Comparison of ENCODE assay signal across 27 cellular contexts in the genomic region with DNA sequence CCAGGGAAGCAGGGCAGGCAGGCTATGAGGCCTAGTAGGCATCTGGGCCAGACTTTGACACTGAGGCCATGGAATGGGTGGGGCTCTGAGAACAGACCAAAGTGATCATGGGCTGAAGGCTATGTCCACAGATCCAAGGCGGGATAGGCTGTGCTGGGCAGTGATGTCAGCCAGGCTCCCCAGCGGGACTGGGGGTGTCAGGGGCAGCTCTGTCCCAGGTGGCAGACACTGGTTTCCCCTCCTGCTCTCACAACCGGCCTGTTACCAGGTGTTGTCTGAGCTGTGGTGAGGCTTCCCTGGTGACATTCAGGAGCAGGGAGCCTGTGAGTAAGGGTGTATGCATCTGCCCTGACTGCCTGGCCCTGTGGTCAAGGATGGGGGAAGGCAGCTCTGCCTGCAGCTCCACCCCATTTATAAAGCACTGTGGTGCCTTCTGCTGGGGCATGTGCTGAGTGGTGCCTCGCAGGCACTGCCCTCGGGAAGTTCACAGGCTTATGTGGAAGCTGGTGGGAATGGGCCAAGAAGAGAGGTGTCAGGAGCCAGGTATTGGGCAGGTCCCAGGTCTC. TPM values are rescaled to one million over a fixed set of nuclear protein-coding genes. Genes with fewer than 3 reads are reported as not detected.
DNase-seq lines count a peak whose midpoint lies in the region; ATAC-seq and TF ChIP-seq lines count a peak whose summit lies in the region.
"Had no signal": no experiment of that assay in that cellular context is flagged by ENCODE, and none has a peak within 500 bp of the region (broad histone marks: within the 10 kb centered on the region; RNA-seq: fewer than 3 reads in every experiment).

No MANE protein-coding gene starts in this region.

- no peak for TF ChIP-seq EP300 in esophagus muscularis mucosa (IDR thresholded peaks at IDR 0.05)

- CTCF ChIA-PET in activated CD8-positive, alpha-beta memory T cell treated with anti-CD3 and anti-CD28 coated beads, Interleukin-2, amount 10 ng/mL, durations not matched to agents 7 days and 5 days (lab: Charles Lee), result no interaction called here

- H3K36me3 Mint-ChIP-seq in activated CD8-positive, alpha-beta memory T cell treated with anti-CD3 and anti-CD28 coated beads, Interleukin-2, amount 10 ng/mL, durations not matched to agents 7 days and 5 days, result peaks cover 34% of the 10 kb centered on the region
- H3K36me3 Mint-ChIP-seq: activated naive CD4-positive, alpha-beta T cell treated with anti-CD3 and anti-CD28 coated beads, Interleukin-2, amount 50 U/mL, for 72 hours had no signal

- DNase-seq in activated CD8-positive, alpha-beta memory T cell treated with anti-CD3 and anti-CD28 coated beads, Interleukin-2, amount 10 ng/mL, durations not matched to agents 7 days and 5 days, result no peak
- DNase-seq in activated CD8-positive, alpha-beta memory T cell treated with anti-CD3 and anti-CD28 coated beads, Interleukin-2, amount 50 U/mL, for 4 hours, result no peak
- DNase-seq in esophagus muscularis mucosa (ENCODE audit: extremely low spot score), result peak; percentile 89
- no peak for DNase-seq in smooth muscle cell (lab: John Stamatoyannopoulos, UW; ENCODE audit: unreplicated experiment)
- no peak for DNase-seq in tibial artery
- DNase-seq: activated B cell treated with CpG ODN at 0.5 μM for 24 hours; activated T-cell treated with anti-CD3 and anti-CD28 coated beads, Interleukin-2, amount 50 U/mL, for 72 hours; C1 segment of cervical spinal cord; cerebellar nuclear complex; foreskin melanocyte; GOT3; hippocampal formation; NCI-H1417; NCI-H2107; NCI-H510A treated with DMSO at 0.1 percent for 48 hours; stimulated activated CD4-positive, alpha-beta T cell treated with anti-CD3 and anti-CD28 coated beads, Interleukin-4, amount 100 ng/mL, for 24 hours; stomach; T-helper 9 cell; trophoblast cell had no signal

- peak overlapping the region; percentile 68 for H3K4me3 Mint-ChIP-seq in activated CD8-positive, alpha-beta memory T cell treated with anti-CD3 and anti-CD28 coated beads, Interleukin-2, amount 10 ng/mL, durations not matched to agents 7 days and 5 days
- H3K4me3 Mint-ChIP-seq: activated B cell treated with CpG ODN at 0.5 μM for 24 hours had no signal

- H3K9me3 ChIP-seq in KOPT-K1 (ENCODE audit: insufficient read depth, low read length, poor library complexity, severe bottlenecking) (no peaks in the 10 kb centered on the region), esophagus muscularis mucosa (no peaks in the 10 kb centered on the region), smooth muscle cell (replicated peaks; ENCODE audit: low read depth) (no peaks in the 10 kb centered on the region), tibial artery (no peaks in the 10 kb centered on the region)
- H3K9me3 ChIP-seq: neutrophil, stomach had no signal

- TF ChIP-seq CTCF in esophagus muscularis mucosa (IDR thresholded peaks at IDR 0.05) (no peak), smooth muscle cell (IDR thresholded peaks at IDR 0.05; ENCODE audit: borderline replicate concordance, insufficient read depth, poor library complexity, severe bottlenecking) (no peak), tibial artery (IDR thresholded peaks at IDR 0.05) (no peak)

- no CpG with 5 or more reads among the region's 5 CpGs for WGBS in esophagus muscularis mucosa
- 79% methylated on average over 5 of the region's 5 CpGs for WGBS in smooth muscle cell (ENCODE audit: low lambda C conversion rate)

- H3K27ac ChIP-seq in KOPT-K1 (ENCODE audit: low read depth, low read length, poor library complexity, severe bottlenecking) (peak overlapping the region; percentile 70), esophagus muscularis mucosa (replicated peaks in 1 of 4) (no peak overlapping the region), smooth muscle cell (ENCODE audit: low read depth) (peak overlapping the region; percentile 77), tibial artery (no peak overlapping the region)
- H3K27ac ChIP-seq: neutrophil, stomach had no signal

- H3K27ac Mint-ChIP-seq in activated CD8-positive, alpha-beta memory T cell treated with anti-CD3 and anti-CD28 coated beads, Interleukin-2, amount 10 ng/mL, durations not matched to agents 7 days and 5 days, result peak overlapping the region; percentile 84
- H3K27ac Mint-ChIP-seq: activated B cell treated with CpG ODN at 0.5 μM for 24 hours; activated T-cell treated with anti-CD3 and anti-CD28 coated beads, Interleukin-2, amount 50 U/mL, for 72 hours had no signal

- H3K4me2 ChIP-seq in smooth muscle cell, result no peak overlapping the region

- H3K4me1 Mint-ChIP-seq in activated CD8-positive, alpha-beta memory T cell treated with anti-CD3 and anti-CD28 coated beads, Interleukin-2, amount 10 ng/mL, durations not matched to agents 7 days and 5 days, result peaks cover 73% of the 10 kb centered on the region
- H3K4me1 Mint-ChIP-seq: activated B cell treated with CpG ODN at 0.5 μM for 24 hours had no signal

- no peaks in the 10 kb centered on the region for H3K79me2 ChIP-seq in smooth muscle cell (ENCODE audit: low read depth)

- no peaks in the 10 kb centered on the region for H3K27me3 Mint-ChIP-seq in activated CD8-positive, alpha-beta memory T cell treated with anti-CD3 and anti-CD28 coated beads, Interleukin-2, amount 10 ng/mL, durations not matched to agents 7 days and 5 days
- H3K27me3 Mint-ChIP-seq: activated B cell treated with CpG ODN at 0.5 μM for 24 hours had no signal

- no peaks in the 10 kb centered on the region for H4K20me1 ChIP-seq in smooth muscle cell (ENCODE audit: low read depth)

- no peaks in the 10 kb centered on the region for H3K9me3 Mint-ChIP-seq in activated CD8-positive, alpha-beta memory T cell treated with anti-CD3 and anti-CD28 coated beads, Interleukin-2, amount 10 ng/mL, durations not matched to agents 7 days and 5 days (ENCODE audit: low read depth)
- H3K9me3 Mint-ChIP-seq: activated B cell treated with CpG ODN at 0.5 μM for 24 hours; activated naive CD4-positive, alpha-beta T cell treated with anti-CD3 and anti-CD28 coated beads, Interleukin-2, amount 50 U/mL, for 72 hours; activated T-cell treated with anti-CD3 and anti-CD28 coated beads, Interleukin-2, amount 50 U/mL, for 72 hours had no signal

- peak overlapping the region; percentile 51 for H3K9ac ChIP-seq in smooth muscle cell (ENCODE audit: low read depth)

- TF ChIP-seq POLR2A in esophagus muscularis mucosa (IDR thresholded peaks at IDR 0.05; ENCODE audit: low read depth), result no peak

- H3K4me1 ChIP-seq in esophagus muscularis mucosa (no peaks in the 10 kb centered on the region), smooth muscle cell (ENCODE audit: low read depth) (no peaks in the 10 kb centered on the region), tibial artery (no peaks in the 10 kb centered on the region)
- H3K4me1 ChIP-seq: stomach had no signal

- intact Hi-C loops in esophagus muscularis mucosa (cut with DNase I) (no loop called here), tibial artery (cut with DNase I; ENCODE audit: low total_unique reads) (no loop called here)

- peaks cover 11% of the 10 kb centered on the region; the same call in 1 of the 2 replicates for H3K36me3 ChIP-seq in KOPT-K1 (ENCODE audit: insufficient read depth, low read length)
- H3K36me3 ChIP-seq in esophagus muscularis mucosa, result no peaks in the 10 kb centered on the region
- no peaks in the 10 kb centered on the region for H3K36me3 ChIP-seq in smooth muscle cell (ENCODE audit: low read depth)
- H3K36me3 ChIP-seq in tibial artery, result no peaks in the 10 kb centered on the region
- H3K36me3 ChIP-seq: neutrophil, stomach had no signal

- H3K27me3 ChIP-seq in esophagus muscularis mucosa, result no peaks in the 10 kb centered on the region
- no peaks in the 10 kb centered on the region for H3K27me3 ChIP-seq in smooth muscle cell (ENCODE audit: low read depth)
- no peaks in the 10 kb centered on the region for H3K27me3 ChIP-seq in tibial artery
- H3K27me3 ChIP-seq: neutrophil, stomach had no signal

- H3F3A ChIP-seq in smooth muscle cell (ENCODE audit: low read depth), result no peaks in the 10 kb centered on the region

- H3K4me3 ChIP-seq in esophagus muscularis mucosa (no peak overlapping the region), smooth muscle cell (no peak overlapping the region), tibial artery (no peak overlapping the region)
- H3K4me3 ChIP-seq: stomach had no signal

- ATAC-seq in activated CD8-positive, alpha-beta memory T cell treated with anti-CD3 and anti-CD28 coated beads, Interleukin-2, amount 10 ng/mL, durations not matched to agents 7 days and 5 days, result no peak
- no peak for ATAC-seq in HG02759 (IDR thresholded peaks at IDR 0.05; ENCODE audit: unreplicated experiment)
- ATAC-seq in GM19455 (IDR thresholded peaks at IDR 0.05; ENCODE audit: unreplicated experiment), result no peak
- ATAC-seq: activated naive CD4-positive, alpha-beta T cell treated with anti-CD3 and anti-CD28 coated beads, Interleukin-2, amount 50 U/mL, for 72 hours; activated T-cell treated with anti-CD3 and anti-CD28 coated beads, Interleukin-2, amount 50 U/mL, for 72 hours had no signal

- no peak overlapping the region for H2AFZ ChIP-seq in smooth muscle cell (ENCODE audit: low read depth)

RNA-seq across cellular contexts. Expression of a gene that starts 2.9 kb away (rescaled TPM):
- 100 to 1,000 TPM in 1 of 2 experiments, 10 to 100 TPM in 1; 87.0 to 110 TPM for total RNA-seq in activated CD8-positive, alpha-beta memory T cell treated with anti-CD3 and anti-CD28 coated beads, Interleukin-2, amount 10 ng/mL, durations not matched to agents 7 days and 5 days
- total RNA-seq in esophagus muscularis mucosa (under 1 TPM in 1 of 4 donors, not detected in 3; 0.42 TPM), smooth muscle cell (0.09 and 0.13 TPM in 2 replicates)
- polyA plus RNA-seq in smooth muscle cell, result 0.37 TPM in 1 of 2 replicates, not detected in the other
- total RNA-seq: lung microvascular endothelial cell, renal cortical epithelial cell, SK-MEL-5 had no signal

Comparison
In these comparisons a context has a peak if more than half of its experiments do, and no peak if none do; other contexts are left out.
1. H3K27ac ChIP-seq: peak in KOPT-K1 (single experiment) and smooth muscle cell (single experiment); none in esophagus muscularis mucosa (0 of 4) and tibial artery (0 of 2).
2. RNA of a gene that starts 2.9 kb away (total RNA-seq): 87.0 to 110 TPM in activated CD8-positive, alpha-beta memory T cell treated with anti-CD3 and anti-CD28 coated beads, Interleukin-2, amount 10 ng/mL, durations not matched to agents 7 days and 5 days; 0.09 to 0.13 TPM in smooth muscle cell and 0.42 TPM in esophagus muscularis mucosa; every median in the first group is over 10 times any median in the second.